8 cellular contexts compared by ENCODE assay signal in the genomic region with DNA sequence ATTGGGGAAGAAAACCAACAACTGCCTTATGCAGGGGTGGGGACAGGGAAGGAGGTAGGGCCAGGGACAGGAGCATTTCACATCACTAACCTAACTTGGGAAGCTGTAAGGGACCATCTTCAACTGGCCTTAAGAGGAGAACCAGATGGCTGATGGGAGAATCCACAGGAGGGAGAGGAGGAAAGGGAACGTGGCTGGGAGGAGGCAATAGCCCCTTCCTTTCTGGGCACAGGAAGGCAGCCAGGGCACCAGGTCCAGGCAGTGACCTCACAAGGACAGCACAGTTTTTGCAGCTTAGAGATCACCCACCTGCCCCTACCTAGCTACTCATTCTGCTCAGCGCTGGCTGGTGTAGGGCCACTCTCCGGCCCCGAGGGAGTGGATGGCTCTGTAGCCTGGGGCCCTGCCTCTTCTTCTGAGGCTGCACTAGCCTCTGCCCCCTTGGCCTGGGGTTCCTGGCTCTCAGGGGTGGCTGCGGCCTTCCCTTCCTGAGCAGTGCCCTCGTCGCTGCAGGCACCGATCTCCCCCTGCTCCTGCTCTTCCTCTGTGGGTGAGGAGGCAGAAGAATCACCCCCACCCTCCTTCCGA. TPM values are rescaled to one million over a fixed set of nuclear protein-coding genes. Genes with fewer than 3 reads are reported as not detected.
DNase-seq lines count a peak whose midpoint lies in the region; ATAC-seq lines count a peak whose summit lies in the region.

No MANE protein-coding gene starts in this region.

- peak overlapping the region; percentile 64 for H3K27ac ChIP-seq in iPS-20b (ENCODE audit: low read length)
- H3K27ac ChIP-seq in thymus (ENCODE audit: low read depth), result no peak overlapping the region

- H3K9me3 ChIP-seq in iPS-20b (ENCODE audit: insufficient read depth, low read depth, low read length), result no peaks in the 10 kb centered on the region
- no peaks in the 10 kb centered on the region for H3K9me3 ChIP-seq in thymus (ENCODE audit: control insufficient read depth)

- H3K27me3 ChIP-seq in iPS-20b (ENCODE audit: insufficient read depth, low read length), result peaks cover 11% of the 10 kb centered on the region
- no peaks in the 10 kb centered on the region for H3K27me3 ChIP-seq in thymus (ENCODE audit: control insufficient read depth, insufficient read depth)

- no peak for DNase-seq in activated T-cell treated with anti-CD3 and anti-CD28 coated beads, Interleukin-2, amount 50 U/mL, for 4 hours
- no peak for DNase-seq in activated T-cell treated with anti-CD3 and anti-CD28 coated beads, Interleukin-2, amount 50 U/mL, for 1 hour
- DNase-seq in activated CD4-positive, alpha-beta memory T cell treated with anti-CD3 and anti-CD28 coated beads for 36 hours, result no peak
- no peak for DNase-seq in NCI-H774 (lab: John Stamatoyannopoulos, UW)
- DNase-seq in NCI-H1105 treated with DMSO at 0.1 percent for 48 hours (lab: John Stamatoyannopoulos, UW), result no peak

- H3K36me3 Mint-ChIP-seq in activated T-cell treated with anti-CD3 and anti-CD28 coated beads, Interleukin-2, amount 50 U/mL, for 4 hours (ENCODE audit: insufficient read depth), result peaks cover 25% of the 10 kb centered on the region
- peaks cover 12% of the 10 kb centered on the region for H3K36me3 Mint-ChIP-seq in activated CD4-positive, alpha-beta memory T cell treated with anti-CD3 and anti-CD28 coated beads for 36 hours

- CTCF ChIA-PET in activated CD4-positive, alpha-beta memory T cell treated with anti-CD3 and anti-CD28 coated beads for 36 hours (lab: Charles Lee), result interaction anchor here (0.8 to 3.0 kb wide), 5 partner anchors 38 to 119 kb away, joined by 3 to 14 read pairs (median 4); no protein-coding TSS in a partner anchor

- peak overlapping the region; percentile 98 for H3K4me3 ChIP-seq in iPS-20b (ENCODE audit: low read length)
- peak overlapping the region; percentile 70 for H3K4me3 ChIP-seq in thymus (ENCODE audit: low read length)

- peak overlapping the region; percentile 97 for H3K9ac ChIP-seq in iPS-20b (ENCODE audit: low read depth, low read length)

- H3K4me1 Mint-ChIP-seq in activated T-cell treated with anti-CD3 and anti-CD28 coated beads, Interleukin-2, amount 50 U/mL, for 4 hours (ENCODE audit: low read depth), result peaks cover 39% of the 10 kb centered on the region
- peaks cover 46% of the 10 kb centered on the region for H3K4me1 Mint-ChIP-seq in activated CD4-positive, alpha-beta memory T cell treated with anti-CD3 and anti-CD28 coated beads for 36 hours (ENCODE audit: low read depth)

- peak overlapping the region; percentile 30 for H3K27ac Mint-ChIP-seq in activated CD4-positive, alpha-beta memory T cell treated with anti-CD3 and anti-CD28 coated beads for 36 hours

- H3K4me1 ChIP-seq in iPS-20b (ENCODE audit: insufficient read depth, low read length) (peaks cover 11% of the 10 kb centered on the region), thymus (ENCODE audit: control insufficient read depth, insufficient read depth, low read length) (peaks cover 10% of the 10 kb centered on the region)

- POLR2A ChIA-PET in activated CD4-positive, alpha-beta memory T cell treated with anti-CD3 and anti-CD28 coated beads for 36 hours (lab: Charles Lee), result interaction anchor here (1.2 kb wide), 1 partner anchor 85 kb away, joined by 3 read pairs; no protein-coding TSS in a partner anchor

- WGBS in thymus, result 55% methylated on average over 9 of the region's 9 CpGs

- no peaks in the 10 kb centered on the region for H3K27me3 Mint-ChIP-seq in activated T-cell treated with anti-CD3 and anti-CD28 coated beads, Interleukin-2, amount 50 U/mL, for 4 hours (ENCODE audit: low read depth)
- no peaks in the 10 kb centered on the region for H3K27me3 Mint-ChIP-seq in activated CD4-positive, alpha-beta memory T cell treated with anti-CD3 and anti-CD28 coated beads for 36 hours

- H3K36me3 ChIP-seq in iPS-20b (ENCODE audit: insufficient read depth, low read depth, low read length), result peaks cover 57% of the 10 kb centered on the region
- H3K36me3 ChIP-seq in thymus (ENCODE audit: control insufficient read depth, insufficient read depth), result peaks cover 41% of the 10 kb centered on the region

- ATAC-seq in activated T-cell treated with anti-CD3 and anti-CD28 coated beads, Interleukin-2, amount 50 U/mL, for 4 hours, result no peak
- ATAC-seq in GM21576 (IDR thresholded peaks at IDR 0.05; ENCODE audit: unreplicated experiment), result no peak

- no peaks in the 10 kb centered on the region for H3K9me3 Mint-ChIP-seq in activated T-cell treated with anti-CD3 and anti-CD28 coated beads, Interleukin-2, amount 50 U/mL, for 4 hours
- H3K9me3 Mint-ChIP-seq in activated CD4-positive, alpha-beta memory T cell treated with anti-CD3 and anti-CD28 coated beads for 36 hours, result no peaks in the 10 kb centered on the region

- intact Hi-C loops in activated CD4-positive, alpha-beta memory T cell treated with anti-CD3 and anti-CD28 coated beads for 36 hours (cut with micrococcal nuclease), result loop anchor here (2.0 kb wide), 1 partner anchor 38 kb away; no protein-coding TSS in a partner anchor

- peak overlapping the region; percentile 86 for H3K4me3 Mint-ChIP-seq in activated T-cell treated with anti-CD3 and anti-CD28 coated beads, Interleukin-2, amount 50 U/mL, for 4 hours
- H3K4me3 Mint-ChIP-seq in activated CD4-positive, alpha-beta memory T cell treated with anti-CD3 and anti-CD28 coated beads for 36 hours, result peak overlapping the region; percentile 77

RNA-seq across cellular contexts. Expression of a gene that starts 1.7 kb away (rescaled TPM):
- 10 to 100 TPM; 25.3 to 33.5 (median 27.8) TPM for total RNA-seq in activated T-cell treated with anti-CD3 and anti-CD28 coated beads, Interleukin-2, amount 50 U/mL, for 4 hours
- 10 to 100 TPM; 13.1 to 14.6 TPM for total RNA-seq in activated CD4-positive, alpha-beta memory T cell treated with anti-CD3 and anti-CD28 coated beads for 36 hours
- 113 TPM for polyA plus RNA-seq in thymus

RNA-seq across cellular contexts. Expression of a gene that starts 27.9 kb away (rescaled TPM):
- 1 to 10 TPM; 2.7 to 3.5 (median 3.2) TPM for total RNA-seq in activated T-cell treated with anti-CD3 and anti-CD28 coated beads, Interleukin-2, amount 50 U/mL, for 4 hours
- 1 to 10 TPM; 3.6 to 4.2 TPM for total RNA-seq in activated CD4-positive, alpha-beta memory T cell treated with anti-CD3 and anti-CD28 coated beads for 36 hours
- 14.6 TPM for polyA plus RNA-seq in thymus

RNA-seq across cellular contexts. Expression of a gene that starts 28.0 kb away (rescaled TPM):
- under 1 TPM; 0.71 to 0.98 (median 0.92) TPM for total RNA-seq in activated T-cell treated with anti-CD3 and anti-CD28 coated beads, Interleukin-2, amount 50 U/mL, for 4 hours
- under 1 TPM; 0.69 to 0.90 TPM for total RNA-seq in activated CD4-positive, alpha-beta memory T cell treated with anti-CD3 and anti-CD28 coated beads for 36 hours
- 2.6 TPM for polyA plus RNA-seq in thymus

RNA-seq across cellular contexts. Expression of a gene that starts 42.5 kb away (rescaled TPM):
- 100 to 1,000 TPM; 168 to 177 (median 173) TPM for total RNA-seq in activated T-cell treated with anti-CD3 and anti-CD28 coated beads, Interleukin-2, amount 50 U/mL, for 4 hours
- total RNA-seq in activated CD4-positive, alpha-beta memory T cell treated with anti-CD3 and anti-CD28 coated beads for 36 hours, result 100 to 1,000 TPM; 136 to 139 TPM
- 103 TPM for polyA plus RNA-seq in thymus

RNA-seq across cellular contexts. Expression of a gene that starts 59.9 kb away (rescaled TPM):
- 10 to 100 TPM; 42.2 to 56.8 (median 46.6) TPM for total RNA-seq in activated T-cell treated with anti-CD3 and anti-CD28 coated beads, Interleukin-2, amount 50 U/mL, for 4 hours
- 10 to 100 TPM; 32.1 to 33.2 TPM for total RNA-seq in activated CD4-positive, alpha-beta memory T cell treated with anti-CD3 and anti-CD28 coated beads for 36 hours
- polyA plus RNA-seq in thymus, result 36.6 TPM
